23 cellular contexts compared by ENCODE assay signal in genomic region chr13:93558637-93559036, GRCh38.
"Had no signal": no experiment of that assay in that cellular context is flagged by ENCODE, and none has a peak within 500 bp of the region (broad histone marks: within the 10 kb centered on the region; RNA-seq: fewer than 3 reads in every experiment).

No MANE protein-coding gene starts in this region.

- H3K27me3 ChIP-seq: hepatocyte, neural progenitor cell, sigmoid colon, testis, uterus had no signal

- H3K9me3 ChIP-seq: left ventricle myocardium inferior, sigmoid colon, testis, uterus had no signal

- H3K4me3 ChIP-seq: hepatocyte, left ventricle myocardium inferior, neural progenitor cell, sigmoid colon, smooth muscle cell, testis, uterus had no signal

- H3K4me1 ChIP-seq: left ventricle myocardium inferior, sigmoid colon, testis, uterus had no signal

- H3K36me3 ChIP-seq: left ventricle myocardium inferior, neural progenitor cell, sigmoid colon, uterus had no signal

- H3K27ac ChIP-seq: hepatocyte, left ventricle myocardium inferior, neural progenitor cell, sigmoid colon, testis, uterus, VCaP had no signal

- DNase-seq: activated CD4-positive, alpha-beta memory T cell treated with anti-CD3 and anti-CD28 coated beads, Interleukin-2, amount 10 ng/mL, durations not matched to agents 7 days and 5 days; activated CD4-positive, alpha-beta T cell treated with anti-CD3 and anti-CD28 coated beads, Interleukin-2, amount 10 ng/mL, durations not matched to agents 24 days and 14 days; activated CD8-positive, alpha-beta memory T cell treated with anti-CD3 and anti-CD28 coated beads, Interleukin-2, amount 10 ng/mL, durations not matched to agents 7 days and 5 days; activated gamma-delta T cell treated with Interleukin-2 at 50 U/mL for 16 hours; anterior cingulate cortex; caudate nucleus; effector CD4-positive, alpha-beta T cell; foreskin fibroblast; immature natural killer cell; left ventricle myocardium inferior; naive thymus-derived CD8-positive, alpha-beta T cell; retina; sigmoid colon; stimulated activated CD4-positive, alpha-beta T cell treated with anti-CD3 and anti-CD28 coated beads, Interleukin-2, amount 100 ng/mL, for 48 hours; stimulated activated CD8-positive, alpha-beta memory T cell treated with anti-CD3 and anti-CD28 coated beads, Interleukin-4, amount 100 ng/mL, for 48 hours; stimulated activated naive B cell treated with anti-CD40 and anti-IgM and Interleukin-4, amounts not matched to agents 10 μg/mL and 1 μg/mL and 100 μg/mL, for 72 hours; testis; trophoblast cell; uterus had no signal
